In genomic region chr10:93873427-93874115, GRCh38 we compare ENCODE assay signal across 11 cellular contexts. TPM values are rescaled to one million over a fixed set of nuclear protein-coding genes. Genes with fewer than 3 reads are reported as not detected.
A peak's percentile ranks its signal among the peaks of the same experiment; 100 is the strongest.
DNase-seq lines count a peak whose midpoint lies in the region; ATAC-seq, FAIRE-seq and TF ChIP-seq lines count a peak whose summit lies in the region.
"Had no signal": no experiment of that assay in that cellular context is flagged by ENCODE, and none has a peak within 500 bp of the region (broad histone marks: within the 10 kb centered on the region; RNA-seq: fewer than 3 reads in every experiment).

No MANE protein-coding gene starts in this region.

- no peaks in the 10 kb centered on the region for H3K36me3 ChIP-seq in K562 (ENCODE audit: control insufficient read depth, insufficient read depth, low read length)
- H3K36me3 ChIP-seq in kidney epithelial cell (ENCODE audit: control insufficient read depth, insufficient read depth, low read length), result no peaks in the 10 kb centered on the region
- H3K36me3 ChIP-seq: BLaER1 treated with 17β-estradiol and CSF1 and Interleukin-3, amounts not matched to agents 10 nM and 100 nM had no signal

- no peaks in the 10 kb centered on the region for H4K20me1 ChIP-seq in K562 (replicated peaks; ENCODE audit: control insufficient read depth, insufficient read depth, low read length)
- H4K20me1 ChIP-seq: BLaER1 treated with 17β-estradiol and CSF1 and Interleukin-3, amounts not matched to agents 10 nM and 100 nM had no signal

- no peak overlapping the region for H3K4me2 ChIP-seq in K562 (ENCODE audit: insufficient read depth, low read length)

- no peak for TF ChIP-seq POLR2A in K562 (conservative IDR thresholded peaks at IDR 0.05)

- H3K79me2 ChIP-seq in K562 (ENCODE audit: control insufficient read depth, insufficient read depth, low read length), result no peaks in the 10 kb centered on the region

- no peak overlapping the region for H3K4me3 ChIP-seq in AG10803 (ENCODE audit: low read length)
- H3K4me3 ChIP-seq in K562, result no peak overlapping the region
- H3K4me3 ChIP-seq in kidney epithelial cell (ENCODE audit: low read depth, low read length), result no peak overlapping the region
- H3K4me3 ChIP-seq: BLaER1 treated with 17β-estradiol and CSF1 and Interleukin-3, amounts not matched to agents 10 nM and 100 nM had no signal

- in situ Hi-C loops in K562 (cut with MboI), result no loop called here

- TF ChIP-seq RAD21 in K562 (CRISPR knock-in tag; conservative IDR thresholded peaks at IDR 0.05 in 1 of 2, IDR thresholded peaks at IDR 0.05 in 1 of 2), result no peak

- WGBS in K562 (ENCODE audit: insufficient coverage, low coverage, missing lambda C conversion rate), result 12% methylated on average over 6 of the region's 6 CpGs

- no peak overlapping the region for H3K9ac ChIP-seq in K562 (ENCODE audit: insufficient read depth in 1 of 2, low read depth in 2 of 2, low read length in 2 of 2)
- H3K9ac ChIP-seq: BLaER1 treated with 17β-estradiol and CSF1 and Interleukin-3, amounts not matched to agents 10 nM and 100 nM had no signal

- H3K27ac ChIP-seq in K562 (ENCODE audit: extremely low read depth, low read depth, low read length), result no peak overlapping the region
- H3K27ac ChIP-seq: BLaER1 treated with 17β-estradiol and CSF1 and Interleukin-3, amounts not matched to agents 10 nM and 100 nM had no signal

- H2AFZ ChIP-seq in K562 (ENCODE audit: low read depth, low read length), result no peak overlapping the region

- H3K9me3 ChIP-seq in K562 (replicated peaks; ENCODE audit: control insufficient read depth, insufficient read depth, low read depth, low read length), result no peaks in the 10 kb centered on the region
- H3K9me3 ChIP-seq: BLaER1 treated with 17β-estradiol and CSF1 and Interleukin-3, amounts not matched to agents 10 nM and 100 nM had no signal

- no peaks in the 10 kb centered on the region for H3K9me1 ChIP-seq in K562 (ENCODE audit: control insufficient read depth, insufficient read depth, low read length)

- POLR2A ChIA-PET in K562 (lab: Yijun Ruan, JAX), result no interaction called here

- no peak for FAIRE-seq in K562 (lab: Jason Lieb, UNC)

- peaks cover 0 to 10% of the 10 kb centered on the region in 2 experiments; a peak in 2 of 5 replicates for H3K4me1 ChIP-seq in K562 (replicated peaks in 1 of 2; ENCODE audit: control insufficient read depth in 2 of 2, insufficient read depth in 2 of 2, low read length in 2 of 2)

- TF ChIP-seq EP300 in K562 (IDR thresholded peaks at IDR 0.05; ENCODE audit: low read length), result 0 out of 2 replicates have a peak, but pooled peaks have one; percentile 18

- H3K27me3 ChIP-seq in K562 (ENCODE audit: control insufficient read depth in 2 of 2, insufficient read depth in 2 of 2, low read length in 2 of 2) (peaks cover 0 to 4% of the 10 kb centered on the region in 2 experiments; a peak in 3 of 5 replicates), kidney epithelial cell (ENCODE audit: control insufficient read depth, insufficient read depth, low read length) (no peaks in the 10 kb centered on the region)
- H3K27me3 ChIP-seq: BLaER1 treated with 17β-estradiol and CSF1 and Interleukin-3, amounts not matched to agents 10 nM and 100 nM had no signal

- CTCF ChIA-PET in K562 (lab: Yijun Ruan, JAX; ENCODE audit: low intra/inter-chr PET ratio), result no interaction called here

- no TSS peak for BruUV-seq in K562 (replicated peaks; lab: Mats Ljungman, UMichigan)

- DNase-seq in AG10803 (ENCODE audit: low read depth), result peak; percentile 56
- DNase-seq in M059J (ENCODE audit: low read depth), result peak; percentile 62
- peak in 1 of 4 experiments; percentile 45 for DNase-seq in K562 (ENCODE audit: extremely low read depth in 1 of 4, low spot score in 3 of 4)
- DNase-seq in kidney epithelial cell (ENCODE audit: low read depth), result peak; percentile 5
- DNase-seq in T-helper 9 cell, result no peak
- DNase-seq: activated B cell treated with CpG ODN at 0.5 μM for 24 hours, dermis blood vessel endothelial cell had no signal

- 0 out of 3 replicates have a peak, but pooled peaks have one; percentile 36 for ATAC-seq in K562
- no peak for ATAC-seq in HG03442 (IDR thresholded peaks at IDR 0.05; ENCODE audit: unreplicated experiment)
- no peak for ATAC-seq in HG02798 (IDR thresholded peaks at IDR 0.05; ENCODE audit: poor library complexity, unreplicated experiment)
- no peak for ATAC-seq in HG02642 (IDR thresholded peaks at IDR 0.05; ENCODE audit: poor library complexity, unreplicated experiment)

- no peak for TF ChIP-seq CTCF in AG10803 (conservative IDR thresholded peaks at IDR 0.05; ENCODE audit: low read length)
- no peak for TF ChIP-seq CTCF in K562 (IDR thresholded peaks at IDR 0.05 in 2 of 3, conservative IDR thresholded peaks at IDR 0.05 in 1 of 3; ENCODE audit: insufficient read depth in 2 of 3, low read depth in 1 of 3, low read length in 3 of 3)
- no peak for TF ChIP-seq CTCF in kidney epithelial cell (IDR thresholded peaks at IDR 0.05; ENCODE audit: insufficient read depth, low read length, poor library complexity, severe bottlenecking)

- intact Hi-C loops in K562 (cut with micrococcal nuclease), result no loop called here

TF ChIP-seq in K562, 482 proteins besides CTCF, POLR2A, EP300 and RAD21 (continues in another document):
- TF ChIP-seq MYC (IDR thresholded peaks at IDR 0.05; ENCODE audit: low read depth, low read length), result no peak
- no peak for TF ChIP-seq MYC (CRISPR knock-in tag; IDR thresholded peaks at IDR 0.05; ENCODE audit: borderline replicate concordance, low read depth)
- peak; percentile 95 for TF ChIP-seq ZNF316 (IDR thresholded peaks at IDR 0.05)
- TF ChIP-seq NFE2L1 (tag; IDR thresholded peaks at IDR 0.05; ENCODE audit: borderline replicate concordance, low read depth), result peak; percentile 93
- no peak for TF ChIP-seq ZC3H4 (CRISPR knock-in tag; IDR thresholded peaks at IDR 0.05; ENCODE audit: borderline replicate concordance)
- TF ChIP-seq BCLAF1 (IDR thresholded peaks at IDR 0.05; ENCODE audit: borderline replicate concordance in 1 of 2, control insufficient read depth in 1 of 2, low read depth in 2 of 2, low read length in 1 of 2), result no peak
- peak; percentile 94 for TF ChIP-seq BACH1 (tag; IDR thresholded peaks at IDR 0.05)
- no peak for TF ChIP-seq XRCC4 (IDR thresholded peaks at IDR 0.05; ENCODE audit: extremely low read depth, insufficient read depth, insufficient read length)
- TF ChIP-seq KDM1A (IDR thresholded peaks at IDR 0.05), result peak; percentile 23 to 33; a peak in 2 of 4 replicates
- no peak for TF ChIP-seq TEAD4 (IDR thresholded peaks at IDR 0.05; ENCODE audit: low read length)
- TF ChIP-seq TEAD4 (CRISPR knock-in tag; IDR thresholded peaks at IDR 0.05; ENCODE audit: borderline replicate concordance), result no peak
- peak; percentile 91 for TF ChIP-seq MAFF (IDR thresholded peaks at IDR 0.05; ENCODE audit: low read length)
- peak; percentile 50; the same call in 1 of the 2 replicates for TF ChIP-seq SOX6 (IDR thresholded peaks at IDR 0.05)
- peak; percentile 53 for TF ChIP-seq DPF2 (IDR thresholded peaks at IDR 0.05)
- TF ChIP-seq, protein P1, sequence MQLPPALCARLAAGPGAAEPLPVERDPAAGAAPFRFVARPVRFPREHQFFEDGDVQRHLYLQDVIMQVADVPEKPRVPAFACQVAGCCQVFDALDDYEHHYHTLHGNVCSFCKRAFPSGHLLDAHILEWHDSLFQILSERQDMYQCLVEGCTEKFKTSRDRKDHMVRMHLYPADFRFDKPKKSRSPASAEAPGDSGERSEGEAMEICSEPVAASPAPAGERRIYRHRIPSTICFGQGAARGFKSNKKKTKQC (CRISPR knock-in tag; IDR thresholded peaks at IDR 0.05), result no peak
- peak; percentile 97 for TF ChIP-seq MAFG (tag; conservative IDR thresholded peaks at IDR 0.05)
- TF ChIP-seq XRCC3 (IDR thresholded peaks at IDR 0.05), result no peak

RNA-seq across cellular contexts. Expression of gene SLC35G1, which starts 20.2 kb away (rescaled TPM):
- 5.1 and 9.1 TPM in 2 replicates for total RNA-seq in M059J (2014; rRNA removed; shearing (Covaris generic))
- 9.9 and 16.2 TPM in 2 replicates for total RNA-seq in K562 (2011; cell fraction: chromatin; rRNA removed; ENCODE audit: low replicate concordance)
- 6.5 and 13.2 TPM in 2 replicates for total RNA-seq in K562 (2011; cell fraction: nucleolus; rRNA removed)
- 16.4 and 30.7 TPM in 2 replicates for total RNA-seq in K562 (2011; cell fraction: nucleoplasm; rRNA removed)
- 3.6 and 3.8 TPM in 2 replicates for total RNA-seq in K562 (2014; rRNA removed)
- 4.4 and 5.2 TPM in 2 replicates for total RNA-seq in K562 (2014; rRNA removed; fragmentation: Illumina TruSeq; extraction: Trizol)
- total RNA-seq in K562 (2015; rRNA removed; fragmentation: Illumina TruSeq; extraction: Trizol), result 4.8 and 4.9 TPM in 2 replicates
- 4.5 and 6.1 TPM in 2 replicates for total RNA-seq in K562 (2021)
- polyA plus RNA-seq in K562 (2011; rRNA removed), result 6.8 and 8.5 TPM in 2 replicates
- 4.2 and 4.6 TPM in 2 replicates for polyA plus RNA-seq in K562 (2011; cell fraction: cytosol; rRNA removed)
- 9.2 and 10.1 TPM in 2 replicates for polyA plus RNA-seq in K562 (2011; cell fraction: nucleus; rRNA removed)
- 3.4 and 4.2 TPM in 2 replicates for polyA plus RNA-seq in K562 (2012)
- 5.0 and 5.4 TPM in 2 replicates for polyA plus RNA-seq in K562 (2014; fragmentation: Illumina TruSeq; extraction: Trizol)
- polyA plus RNA-seq in K562 (2014; fragmentation: Nextera tagmentation; extraction: Ambion mirVana), result 1 to 10 TPM in 1 of 2 experiments, under 1 TPM in 1; 0.76 to 1.8 TPM
- 4.9 and 6.0 TPM in 2 replicates for polyA plus RNA-seq in K562 (2014; rRNA removed)
- 13.0 and 13.6 TPM in 2 replicates for polyA minus RNA-seq in K562 (2011; rRNA and poly(A)+ RNA removed)
- 1.9 and 2.6 TPM in 2 replicates for polyA minus RNA-seq in K562 (2011; cell fraction: cytosol; rRNA and poly(A)+ RNA removed)
- polyA minus RNA-seq in K562 (2011; cell fraction: nucleus; rRNA and poly(A)+ RNA removed), result 11.3 and 16.9 TPM in 2 replicates
- total RNA-seq in kidney epithelial cell, result 1.2 and 3.3 TPM in 2 replicates
